ENCODE assay signal across 21 cellular contexts in the genomic region with DNA sequence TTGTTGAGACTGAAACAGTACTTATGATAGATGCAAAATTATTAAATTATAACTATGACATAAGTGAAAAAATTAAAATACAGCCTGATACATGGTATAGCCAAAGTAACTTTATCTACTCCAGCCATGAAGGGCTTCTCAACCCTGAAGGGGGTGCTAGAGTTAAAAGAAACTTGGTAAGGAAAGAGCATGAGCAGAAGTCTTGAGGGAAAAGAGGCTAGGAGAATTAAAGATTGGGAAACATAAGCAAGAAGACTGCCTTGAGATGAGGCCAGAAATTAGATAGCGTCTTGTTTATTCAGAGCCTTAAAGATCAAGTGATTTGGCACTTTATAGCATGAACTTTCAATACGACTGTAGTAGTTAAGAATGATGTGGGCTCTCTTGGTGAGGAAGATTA.
DNase-seq lines count a peak whose midpoint lies in the region; ATAC-seq, FAIRE-seq and TF ChIP-seq lines count a peak whose summit lies in the region.
"Had no signal": no experiment of that assay in that cellular context is flagged by ENCODE, and none has a peak within 500 bp of the region (broad histone marks: within the 10 kb centered on the region; RNA-seq: fewer than 3 reads in every experiment).

No MANE protein-coding gene starts in this region.

- no peak overlapping the region for H4K91ac ChIP-seq in H1 (replicated peaks; ENCODE audit: insufficient read length, low read length)

- H2BK15ac ChIP-seq in H1 (ENCODE audit: low read length) = no peak overlapping the region

- no peak overlapping the region for H3K14ac ChIP-seq in H1 (ENCODE audit: insufficient read length)

- H3K9ac ChIP-seq in H1 (replicated peaks in 1 of 4; ENCODE audit: extremely low read depth in 1 of 4, low read depth in 3 of 4, low read length in 3 of 4) (no peak overlapping the region), neural progenitor cell (no peak overlapping the region)

- no peaks in the 10 kb centered on the region for H3F3A ChIP-seq in neural progenitor cell (ENCODE audit: low read depth)

- CTCF ChIA-PET in H1 (lab: Charles Lee; ENCODE audit: partially characterized antibody) = no interaction called here

- 59% methylated on average over 2 of the region's 2 CpGs; no CpG with 5 or more reads in 1 of the 2 experiments for WGBS in H1 (ENCODE audit: extremely low coverage in 1 of 2, insufficient coverage in 1 of 2, insufficient read length in 1 of 2, insufficient replicate concordance in 2 of 2, low coverage in 1 of 2, low lambda C conversion rate in 2 of 2, missing lambda C conversion rate in 1 of 2), 2 experiments

- no peak for TF ChIP-seq POLR2A in H1 (IDR thresholded peaks at IDR 0.05; ENCODE audit: control extremely low read depth in 1 of 2, low read depth in 2 of 2, low read length in 2 of 2)

- no peak overlapping the region for H3K4me3 Mint-ChIP-seq in neural progenitor cell
- H3K4me3 Mint-ChIP-seq: CD4-positive, CD25-positive, alpha-beta regulatory T cell had no signal

- ATAC-seq in HG03457 (IDR thresholded peaks at IDR 0.05; ENCODE audit: unreplicated experiment) (no peak), GM19395 (IDR thresholded peaks at IDR 0.05; ENCODE audit: unreplicated experiment) (no peak)
- ATAC-seq: mucosa of descending colon had no signal

- TF ChIP-seq CTCF in H1 (IDR thresholded peaks at IDR 0.05; ENCODE audit: control extremely low read depth in 1 of 3, insufficient read depth in 1 of 3, low read depth in 1 of 3, low read length in 3 of 3) = peak in 2 of 3 experiments; percentile 35 to 52; a peak in 2 of 4 replicates
- TF ChIP-seq CTCF in neural progenitor cell (IDR thresholded peaks at IDR 0.05) = peak; percentile 58

- H3K4me3 ChIP-seq in H1 (ENCODE audit: extremely low read depth in 1 of 4, insufficient read depth in 2 of 4, low read depth in 3 of 4, low read length in 4 of 4) (no peak overlapping the region), neural progenitor cell (no peak overlapping the region)
- H3K4me3 ChIP-seq: mucosa of descending colon, SK-N-MC had no signal

- TF ChIP-seq EP300 in H1 (IDR thresholded peaks at IDR 0.05; ENCODE audit: borderline replicate concordance in 1 of 2, low read depth in 2 of 2, low read length in 2 of 2) = no peak

- POLR2A ChIA-PET in H1 (lab: Charles Lee; ENCODE audit: partially characterized antibody) = no interaction called here

- H4K20me1 ChIP-seq in H1 (replicated peaks in 1 of 2; ENCODE audit: control insufficient read depth in 1 of 2, insufficient read depth in 2 of 2, low read length in 2 of 2) (no peaks in the 10 kb centered on the region), neural progenitor cell (ENCODE audit: low read depth) (no peaks in the 10 kb centered on the region)

- no peak overlapping the region for H2BK120ac ChIP-seq in H1 (replicated peaks; ENCODE audit: low read depth, low read length)

- no peak overlapping the region for H4K5ac ChIP-seq in H1 (ENCODE audit: insufficient read length, low read depth, low read length)

- H2BK12ac ChIP-seq in H1 (ENCODE audit: low read depth, low read length) = no peak overlapping the region

- no peaks in the 10 kb centered on the region for H3K79me1 ChIP-seq in H1 (ENCODE audit: low read depth, low read length)

- no peak overlapping the region for H3K4me2 ChIP-seq in H1 (ENCODE audit: insufficient read depth in 1 of 2, low read depth in 2 of 2, low read length in 2 of 2)
- H3K4me2 ChIP-seq in neural progenitor cell = no peak overlapping the region

- H3K27ac Mint-ChIP-seq in neural progenitor cell = no peak overlapping the region
- H3K27ac Mint-ChIP-seq: CD4-positive, CD25-positive, alpha-beta regulatory T cell had no signal

- H3K36me3 ChIP-seq in H1 (ENCODE audit: control insufficient read depth in 2 of 4, insufficient read depth in 4 of 4, low read length in 3 of 4) (no peaks in the 10 kb centered on the region), neural progenitor cell (no peaks in the 10 kb centered on the region)

- H3K79me2 ChIP-seq in H1 (ENCODE audit: control insufficient read depth in 1 of 2, insufficient read depth in 2 of 2, low read length in 2 of 2) (no peaks in the 10 kb centered on the region), neural progenitor cell (ENCODE audit: low read depth) (no peaks in the 10 kb centered on the region)

- H2BK5ac ChIP-seq in H1 (ENCODE audit: low read depth, low read length) = no peak overlapping the region

- H2AFZ ChIP-seq in H1 (ENCODE audit: low read length) (peak overlapping the region; percentile 86), neural progenitor cell (replicated peaks) (peak overlapping the region; percentile 76)

- no peak for FAIRE-seq in H1 (lab: Jason Lieb, UNC)
- FAIRE-seq: kidney had no signal

- H3K9me3 Mint-ChIP-seq in neural progenitor cell = no peaks in the 10 kb centered on the region

- no peak overlapping the region for H2AK5ac ChIP-seq in H1 (ENCODE audit: low read depth, low read length)

- H3K27ac ChIP-seq in H1 (ENCODE audit: low read depth, low read length) = no peak overlapping the region
- no peak overlapping the region for H3K27ac ChIP-seq in neural progenitor cell
- H3K27ac ChIP-seq: SK-N-MC, VCaP had no signal

- no peaks in the 10 kb centered on the region for H3K36me3 Mint-ChIP-seq in neural progenitor cell
- H3K36me3 Mint-ChIP-seq: CD4-positive, CD25-positive, alpha-beta regulatory T cell had no signal

- H3K27me3 ChIP-seq in H1 (replicated peaks in 1 of 4; ENCODE audit: control insufficient read depth in 3 of 4, extremely low read depth in 1 of 4, insufficient read depth in 3 of 4, low read length in 3 of 4) (no peaks in the 10 kb centered on the region), neural progenitor cell (no peaks in the 10 kb centered on the region)

- TF ChIP-seq RAD21 in H1 (IDR thresholded peaks at IDR 0.05 in 1 of 2, conservative IDR thresholded peaks at IDR 0.05 in 1 of 2; ENCODE audit: low read depth in 2 of 2, low read length in 2 of 2) = peak; percentile 64 to 69

- H3K4me1 ChIP-seq in H1 (replicated peaks in 1 of 4; ENCODE audit: control insufficient read depth in 3 of 4, insufficient read depth in 4 of 4, low read length in 3 of 4) (no peaks in the 10 kb centered on the region), neural progenitor cell (no peaks in the 10 kb centered on the region)

- H3K4me1 Mint-ChIP-seq in neural progenitor cell = no peaks in the 10 kb centered on the region
- H3K4me1 Mint-ChIP-seq: CD4-positive, CD25-positive, alpha-beta regulatory T cell had no signal

- no peaks in the 10 kb centered on the region for H3K23me2 ChIP-seq in H1 (ENCODE audit: low read depth, low read length)

- H3K27me3 Mint-ChIP-seq in neural progenitor cell (ENCODE audit: insufficient read depth, low read depth) = no peaks in the 10 kb centered on the region
- H3K27me3 Mint-ChIP-seq: CD4-positive, CD25-positive, alpha-beta regulatory T cell had no signal

- H2BK20ac ChIP-seq in H1 (ENCODE audit: low read length) = no peak overlapping the region

- no peak overlapping the region for H3K56ac ChIP-seq in H1 (replicated peaks; ENCODE audit: insufficient read length, low read depth, low read length)

- H3K4ac ChIP-seq in H1 (replicated peaks; ENCODE audit: insufficient read length, low read depth, low read length) = no peak overlapping the region

- DNase-seq in DMS 273 (lab: John Stamatoyannopoulos, UW; ENCODE audit: unreplicated experiment) = peak; percentile 9
- no peak for DNase-seq in DMS 273 treated with DMSO at 0.1 percent for 48 hours (lab: John Stamatoyannopoulos, UW)
- DNase-seq in NAMALWA (ENCODE audit: low spot score) = peak; percentile 5
- DNase-seq in H1 (ENCODE audit: low read depth in 1 of 2, low spot score in 2 of 2) = no peak
- DNase-seq in neural progenitor cell (ENCODE audit: low spot score) = peak; percentile 41
- no peak for DNase-seq in stimulated activated CD4-positive, alpha-beta T cell treated with anti-CD3 and anti-CD28 coated beads, Interleukin-2, amount 100 ng/mL, for 48 hours
- DNase-seq: 8988T; activated gamma-delta T cell; anterior cingulate cortex; CD4-positive, CD25-positive, alpha-beta regulatory T cell; cortex of kidney; EL; GOT3; head of caudate nucleus; kidney; mucosa of descending colon; NCI-H2081 treated with DMSO at 0.1 percent for 48 hours had no signal

- H3K23ac ChIP-seq in H1 (ENCODE audit: insufficient read length) = no peak overlapping the region

- H4K8ac ChIP-seq in H1 (ENCODE audit: extremely low read depth, insufficient read depth, low read length) = no peak overlapping the region

- H3K9me3 ChIP-seq in H1 (ENCODE audit: insufficient read depth in 2 of 2, low read depth in 1 of 2, low read length in 1 of 2) (no peaks in the 10 kb centered on the region), neural progenitor cell (ENCODE audit: low read depth) (no peaks in the 10 kb centered on the region)

- H3K18ac ChIP-seq in H1 (ENCODE audit: extremely low read depth, low read length) = no peak overlapping the region

TF ChIP-seq in H1, 55 proteins besides CTCF, POLR2A, EP300 and RAD21:
- TF ChIP-seq SP4 (IDR thresholded peaks at IDR 0.05; ENCODE audit: low read length) (no peak), SUZ12 (IDR thresholded peaks at IDR 0.05; ENCODE audit: low read length) (no peak), RBBP5 (IDR thresholded peaks at IDR 0.05; ENCODE audit: borderline replicate concordance, low read depth, low read length) (no peak), RNF2 (IDR thresholded peaks at IDR 0.05; ENCODE audit: borderline replicate concordance, low read depth, low read length, missing control alignments, poor library complexity, severe bottlenecking) (no peak), POLR2AphosphoS5 (IDR thresholded peaks at IDR 0.05; ENCODE audit: low read depth, low read length) (no peak), HDAC2 (IDR thresholded peaks at IDR 0.05; ENCODE audit: borderline replicate concordance in 1 of 2, low read depth in 2 of 2, low read length in 2 of 2) (no peak), SP2 (IDR thresholded peaks at IDR 0.05; ENCODE audit: low read length) (no peak), JUND (IDR thresholded peaks at IDR 0.05; ENCODE audit: low read length) (no peak), HDAC6 (IDR thresholded peaks at IDR 0.05; ENCODE audit: low read depth, low read length) (no peak)

Comparison
In these comparisons a context has a peak if more than half of its experiments do, and no peak if none do; other contexts are left out.
1. DNase-seq: peak in DMS 273 (single experiment), NAMALWA (single experiment) and neural progenitor cell (single experiment); none in DMS 273 treated with DMSO at 0.1 percent for 48 hours (single experiment), H1 (0 of 2) and stimulated activated CD4-positive, alpha-beta T cell treated with anti-CD3 and anti-CD28 coated beads, Interleukin-2, amount 100 ng/mL, for 48 hours (0 of 2).